In genomic region chr5:164742025-164742424, GRCh38 we compare ENCODE assay signal across 16 cellular contexts.
DNase-seq lines count a peak whose midpoint lies in the region; ATAC-seq and TF ChIP-seq lines count a peak whose summit lies in the region.
"Had no signal": no experiment of that assay in that cellular context is flagged by ENCODE, and none has a peak within 500 bp of the region (broad histone marks: within the 10 kb centered on the region; RNA-seq: fewer than 3 reads in every experiment).

No MANE protein-coding gene starts in this region.

- peaks cover 16 to 26% of the 10 kb centered on the region in 2 donors for H3K4me1 Mint-ChIP-seq in natural killer cell
- H3K4me1 Mint-ChIP-seq in natural killer cell treated with Interleukin-12 subunit alpha and Interleukin-12 subunit beta and Interleukin-15 and Interleukin-18, amount 100 ng/mL, for 72 hours (ENCODE audit: low read depth in 2 of 2): peaks cover 5 to 20% of the 10 kb centered on the region in 2 donors
- peaks cover 3% of the 10 kb centered on the region for H3K4me1 Mint-ChIP-seq in activated CD4-positive, alpha-beta memory T cell treated with anti-CD3 and anti-CD28 coated beads, Interleukin-2, amount 10 ng/mL, durations not matched to agents 7 days and 5 days

- no peaks in the 10 kb centered on the region for H3K27me3 Mint-ChIP-seq in natural killer cell (ENCODE audit: low read depth in 2 of 2)
- no peaks in the 10 kb centered on the region for H3K27me3 Mint-ChIP-seq in natural killer cell treated with Interleukin-12 subunit alpha and Interleukin-12 subunit beta and Interleukin-15 and Interleukin-18, amount 100 ng/mL, for 72 hours
- no peaks in the 10 kb centered on the region for H3K27me3 Mint-ChIP-seq in activated CD4-positive, alpha-beta memory T cell treated with anti-CD3 and anti-CD28 coated beads, Interleukin-2, amount 10 ng/mL, durations not matched to agents 7 days and 5 days

- no peaks in the 10 kb centered on the region for H3K4me1 ChIP-seq in breast epithelium
- H3K4me1 ChIP-seq: adrenal gland, heart right ventricle, testis had no signal

- DNase-seq in natural killer cell: no peak
- no peak for DNase-seq in natural killer cell treated with Interleukin-12 subunit alpha and Interleukin-12 subunit beta and Interleukin-15 and Interleukin-18, amount 100 ng/mL, for 72 hours (ENCODE audit: low spot score)
- DNase-seq in NAMALWA (ENCODE audit: low spot score): no peak
- no peak for DNase-seq in breast epithelium (ENCODE audit: low spot score in 2 of 2)
- no peak for DNase-seq in NCI-H2081 treated with DMSO at 0.1 percent for 48 hours (lab: John Stamatoyannopoulos, UW)
- no peak for DNase-seq in activated CD4-positive, alpha-beta memory T cell treated with anti-CD3 and anti-CD28 coated beads, Interleukin-2, amount 10 ng/mL, durations not matched to agents 7 days and 5 days
- DNase-seq: ACHN; adrenal gland; effector CD8-positive, alpha-beta T cell; heart right ventricle; mammary epithelial cell; NCI-H69; SW 1271; testis had no signal

- H3K36me3 ChIP-seq in breast epithelium: no peaks in the 10 kb centered on the region
- H3K36me3 ChIP-seq: adrenal gland, heart right ventricle had no signal

- POLR2A ChIA-PET in activated CD4-positive, alpha-beta memory T cell treated with anti-CD3 and anti-CD28 coated beads, Interleukin-2, amount 10 ng/mL, durations not matched to agents 7 days and 5 days (lab: Charles Lee): no interaction called here

- H3K4me3 Mint-ChIP-seq in natural killer cell: peak overlapping the region; percentile 67
- H3K4me3 Mint-ChIP-seq in natural killer cell treated with Interleukin-12 subunit alpha and Interleukin-12 subunit beta and Interleukin-15 and Interleukin-18, amount 100 ng/mL, for 72 hours: no peak overlapping the region
- no peak overlapping the region for H3K4me3 Mint-ChIP-seq in activated CD4-positive, alpha-beta memory T cell treated with anti-CD3 and anti-CD28 coated beads, Interleukin-2, amount 10 ng/mL, durations not matched to agents 7 days and 5 days

- CTCF ChIA-PET in activated CD4-positive, alpha-beta memory T cell treated with anti-CD3 and anti-CD28 coated beads, Interleukin-2, amount 10 ng/mL, durations not matched to agents 7 days and 5 days (lab: Charles Lee): no interaction called here

- no peaks in the 10 kb centered on the region for H3K36me3 Mint-ChIP-seq in natural killer cell
- no peaks in the 10 kb centered on the region for H3K36me3 Mint-ChIP-seq in natural killer cell treated with Interleukin-12 subunit alpha and Interleukin-12 subunit beta and Interleukin-15 and Interleukin-18, amount 100 ng/mL, for 72 hours
- H3K36me3 Mint-ChIP-seq in activated CD4-positive, alpha-beta memory T cell treated with anti-CD3 and anti-CD28 coated beads, Interleukin-2, amount 10 ng/mL, durations not matched to agents 7 days and 5 days (ENCODE audit: low read depth): no peaks in the 10 kb centered on the region

- no peaks in the 10 kb centered on the region for H3K9me3 ChIP-seq in breast epithelium
- H3K9me3 ChIP-seq: adrenal gland, testis had no signal

- H3K4me3 ChIP-seq in breast epithelium: no peak overlapping the region
- H3K4me3 ChIP-seq: adrenal gland, heart right ventricle, testis had no signal

- H3K27me3 ChIP-seq in breast epithelium: no peaks in the 10 kb centered on the region
- H3K27me3 ChIP-seq: adrenal gland, heart right ventricle, testis had no signal

- H3K9me3 Mint-ChIP-seq in natural killer cell: peaks cover 2 to 6% of the 10 kb centered on the region in 2 donors
- H3K9me3 Mint-ChIP-seq in natural killer cell treated with Interleukin-12 subunit alpha and Interleukin-12 subunit beta and Interleukin-15 and Interleukin-18, amount 100 ng/mL, for 72 hours: no peaks in the 10 kb centered on the region
- peaks cover 7% of the 10 kb centered on the region for H3K9me3 Mint-ChIP-seq in activated CD4-positive, alpha-beta memory T cell treated with anti-CD3 and anti-CD28 coated beads, Interleukin-2, amount 10 ng/mL, durations not matched to agents 7 days and 5 days

- H3K27ac ChIP-seq in breast epithelium: no peak overlapping the region
- H3K27ac ChIP-seq: adrenal gland, heart right ventricle, testis had no signal

- H3K27ac Mint-ChIP-seq in natural killer cell: peak overlapping the region in 1 of 2 donors; percentile 16
- no peak overlapping the region for H3K27ac Mint-ChIP-seq in natural killer cell treated with Interleukin-12 subunit alpha and Interleukin-12 subunit beta and Interleukin-15 and Interleukin-18, amount 100 ng/mL, for 72 hours
- H3K27ac Mint-ChIP-seq in activated CD4-positive, alpha-beta memory T cell treated with anti-CD3 and anti-CD28 coated beads, Interleukin-2, amount 10 ng/mL, durations not matched to agents 7 days and 5 days: no peak overlapping the region

- ATAC-seq in natural killer cell: peak in 1 of 3 donors; percentile 80
- ATAC-seq in natural killer cell treated with Interleukin-12 subunit alpha and Interleukin-12 subunit beta and Interleukin-15 and Interleukin-18, amount 100 ng/mL, for 72 hours: no peak
- ATAC-seq in GM21737 (IDR thresholded peaks at IDR 0.05; ENCODE audit: unreplicated experiment): peak; percentile 95
- ATAC-seq in HG03139 (IDR thresholded peaks at IDR 0.05; ENCODE audit: unreplicated experiment): peak; percentile 93
- ATAC-seq: heart right ventricle had no signal

- TF ChIP-seq CTCF in natural killer cell (IDR thresholded peaks at IDR 0.05) (no peak), breast epithelium (IDR thresholded peaks at IDR 0.05) (no peak)

- intact Hi-C loops in natural killer cell (cut with micrococcal nuclease) (no loop called here), breast epithelium (cut with DNase I; ENCODE audit: low total_unique reads) (no loop called here)

- no peak for TF ChIP-seq POLR2A in breast epithelium (IDR thresholded peaks at IDR 0.05)

Comparison
In these comparisons a context has a peak if more than half of its experiments do, and no peak if none do; other contexts are left out.
1. ATAC-seq: peak in GM21737 (single experiment) and HG03139 (single experiment); none in natural killer cell treated with Interleukin-12 subunit alpha and Interleukin-12 subunit beta and Interleukin-15 and Interleukin-18, amount 100 ng/mL, for 72 hours (0 of 2).